In genomic region chr2:236512902-236513433, GRCh38 we compare ENCODE assay signal across 8 cellular contexts. TPM values are rescaled to one million over a fixed set of nuclear protein-coding genes. Genes with fewer than 3 reads are reported as not detected.
DNase-seq lines count a peak whose midpoint lies in the region; FAIRE-seq and TF ChIP-seq lines count a peak whose summit lies in the region.

No MANE protein-coding gene starts in this region.

- TF ChIP-seq CTCF in BJ (IDR thresholded peaks at IDR 0.05; ENCODE audit: insufficient read depth, low read depth, low read length) (peak; percentile 87), HL-60 (IDR thresholded peaks at IDR 0.05; ENCODE audit: insufficient read depth, low read length) (peak; percentile 64)

- no peak overlapping the region for H3K27ac ChIP-seq in HL-60 (replicated peaks)

- H3K27me3 ChIP-seq in BJ (ENCODE audit: control insufficient read depth, insufficient read depth, low read length) (no peaks in the 10 kb centered on the region; the same call in 1 of the 2 replicates), HL-60 (ENCODE audit: insufficient read depth, poor library complexity, severe bottlenecking) (peaks cover 3% of the 10 kb centered on the region)

- peak; percentile 93 for FAIRE-seq in GM19239 (lab: Jason Lieb, UNC)

- no peaks in the 10 kb centered on the region for H3K36me3 ChIP-seq in BJ (ENCODE audit: control insufficient read depth, insufficient read depth, low read length)

- CTCF ChIA-PET in BJ (lab: Yijun Ruan, JAX): interaction anchor here (0.6 to 7.0 kb wide), 27 partner anchors 8 to 560 kb away, joined by 3 to 50 read pairs (median 4); partner anchors contain the start of gene ACKR3

- H3K4me3 ChIP-seq in BJ (ENCODE audit: low read depth, low read length) (no peak overlapping the region), HL-60 (replicated peaks; ENCODE audit: insufficient read depth, low read length) (no peak overlapping the region)

- POLR2A ChIA-PET in BJ (lab: Charles Lee): no interaction called here

- DNase-seq in BJ (ENCODE audit: low read depth) (no peak), GM19239 (ENCODE audit: insufficient read length, low spot score) (peak; percentile 68), HL-60 (ENCODE audit: low read depth in 1 of 2, low spot score in 1 of 2) (peak; percentile 21 to 29), T-helper 1 cell (peak; percentile 31 to 60 (median 51)), anterior cingulate cortex (lab: John Stamatoyannopoulos, UW) (peak in 36 of 58 donors; percentile 8 to 49 (median 23)), iPS-NIHi11 (ENCODE audit: low spot score) (peak; percentile 71), NCI-H345 treated with DMSO at 0.1 percent for 48 hours (lab: John Stamatoyannopoulos, UW; ENCODE audit: unreplicated experiment) (no peak)
- peak in 3 of 4 experiments; percentile 33 to 49 (median 39) for DNase-seq in stimulated activated CD4-positive, alpha-beta T cell treated with anti-CD3 and anti-CD28 coated beads, Interleukin-1b, Interleukin-23, amount 100 ng/mL, for 24 hours (ENCODE audit: low read depth in 4 of 4, low spot score in 1 of 4)

RNA-seq across cellular contexts. Expression of gene ACKR3, which starts 56.7 kb away (rescaled TPM):
- polyA plus RNA-seq in BJ (2011; rRNA removed): 4.6 and 6.6 TPM in 2 replicates
- polyA minus RNA-seq in BJ (2011; rRNA and poly(A)+ RNA removed): 3.6 and 6.5 TPM in 2 replicates

Comparison
In these comparisons a context has a peak if more than half of its experiments do, and no peak if none do; other contexts are left out.
1. DNase-seq: peak in GM19239 (single experiment), HL-60 (2 of 2), T-helper 1 cell (5 of 5), anterior cingulate cortex (36 of 58), iPS-NIHi11 (single experiment) and stimulated activated CD4-positive, alpha-beta T cell treated with anti-CD3 and anti-CD28 coated beads, Interleukin-1b, Interleukin-23, amount 100 ng/mL, for 24 hours (3 of 4); none in BJ (single experiment) and NCI-H345 treated with DMSO at 0.1 percent for 48 hours (single experiment).